ENCODE assay signal across 20 cellular contexts in the genomic region with DNA sequence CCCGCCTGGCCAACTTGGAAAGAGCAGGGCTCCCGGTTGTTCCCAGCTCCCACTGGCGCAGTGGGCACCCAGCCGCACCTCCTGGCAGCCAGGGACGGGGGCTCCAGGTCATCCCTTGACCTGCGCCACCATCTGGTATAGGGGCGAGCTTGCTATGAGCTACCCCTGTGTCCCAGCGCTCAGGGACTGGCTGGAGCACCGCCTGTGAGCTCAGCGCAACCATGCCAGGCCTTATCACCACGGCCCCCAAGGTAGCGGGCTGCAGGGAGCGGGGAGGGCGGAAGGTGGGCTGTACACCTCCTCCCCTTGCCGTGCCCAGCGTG. TPM values are rescaled to one million over a fixed set of nuclear protein-coding genes. Genes with fewer than 3 reads are reported as not detected.
DNase-seq lines count a peak whose midpoint lies in the region; ATAC-seq and TF ChIP-seq lines count a peak whose summit lies in the region.
"Had no signal": no experiment of that assay in that cellular context is flagged by ENCODE, and none has a peak within 500 bp of the region (broad histone marks: within the 10 kb centered on the region; RNA-seq: fewer than 3 reads in every experiment).

No MANE protein-coding gene starts in this region.

- WGBS in H9 (ENCODE audit: extremely low coverage, insufficient read length, low lambda C conversion rate), result no CpG with 5 or more reads among the region's 16 CpGs

- H3K27ac Mint-ChIP-seq in H9, result no peak overlapping the region
- no peak overlapping the region for H3K27ac Mint-ChIP-seq in chondrocyte (ENCODE audit: unreplicated experiment)
- H3K27ac Mint-ChIP-seq in activated T-cell treated with anti-CD3 and anti-CD28 coated beads, Interleukin-2, amount 50 U/mL, for 72 hours, result no peak overlapping the region
- H3K27ac Mint-ChIP-seq: CD14-positive monocyte; CD8-positive, alpha-beta T cell; IgD-negative memory B cell had no signal

- peaks cover 0 to 1% (median 0%) of the 10 kb centered on the region in 3 experiments; a peak in 2 of 7 replicates for H3K36me3 Mint-ChIP-seq in H9 (ENCODE audit: insufficient read depth in 1 of 3, low read depth in 3 of 3)
- H3K36me3 Mint-ChIP-seq in chondrocyte (ENCODE audit: low read depth), result no peaks in the 10 kb centered on the region
- H3K36me3 Mint-ChIP-seq in activated T-cell treated with anti-CD3 and anti-CD28 coated beads, Interleukin-2, amount 50 U/mL, for 72 hours (ENCODE audit: insufficient read depth in 2 of 2), result no peaks in the 10 kb centered on the region
- H3K36me3 Mint-ChIP-seq: CD14-positive monocyte; CD8-positive, alpha-beta T cell had no signal

- H3K4me2 ChIP-seq in H9 (ENCODE audit: insufficient read depth, insufficient read length, low read length), result no peak overlapping the region
- H3K4me2 ChIP-seq: A549 had no signal

- H2BK15ac ChIP-seq in H9 (ENCODE audit: low read depth, low read length), result no peak overlapping the region

- H3K23me2 ChIP-seq in H9 (ENCODE audit: insufficient read length, low read depth, low read length, poor library complexity, severe bottlenecking), result no peaks in the 10 kb centered on the region

- H3K79me1 ChIP-seq in H9 (ENCODE audit: insufficient read depth, low read depth, low read length, poor library complexity, severe bottlenecking), result no peaks in the 10 kb centered on the region

- H3K4ac ChIP-seq in H9 (ENCODE audit: low read depth, low read length), result no peak overlapping the region

- H3K9ac ChIP-seq in H9 (ENCODE audit: extremely low read depth, insufficient read length, low read length), result no peak overlapping the region

- no peak overlapping the region for H3K14ac ChIP-seq in H9 (ENCODE audit: insufficient read depth, low read length)

- H3K23ac ChIP-seq in H9 (ENCODE audit: insufficient read length, low read depth, low read length), result no peak overlapping the region

- no peaks in the 10 kb centered on the region for H4K20me1 ChIP-seq in H9 (ENCODE audit: control insufficient read depth, insufficient read depth, insufficient read length)

- peak overlapping the region; percentile 74 for H3K18ac ChIP-seq in H9 (ENCODE audit: insufficient read length, low read depth, low read length)

- no peak overlapping the region for H4K91ac ChIP-seq in H9 (ENCODE audit: insufficient read length, low read depth, low read length)

- no peaks in the 10 kb centered on the region for H3K27me3 ChIP-seq in H9 (ENCODE audit: insufficient read depth, low read length)

- H2AK5ac ChIP-seq in H9 (ENCODE audit: insufficient read length, low read length), result no peak overlapping the region

- DNase-seq in H9 (no peak), chondrocyte (ENCODE audit: low spot score) (peak; percentile 87), sciatic nerve (ENCODE audit: low spot score) (no peak), dedifferentiated amniotic fluid mesenchymal stem cell (ENCODE audit: extremely low spot score) (no peak), germinal center (ENCODE audit: low spot score) (no peak)
- DNase-seq in activated T-cell treated with anti-CD3 and anti-CD28 coated beads, Interleukin-2, amount 50 U/mL, for 72 hours, result no peak
- DNase-seq: CD8-positive, alpha-beta T cell; COR-L47; DMS153; DMS79 treated with DMSO at 0.1 percent for 48 hours; EL; GDM1; GOT3; KG1 had no signal

- H2AFZ ChIP-seq in H9 (ENCODE audit: low read length), result no peak overlapping the region

- H3K4me1 ChIP-seq in H9 (ENCODE audit: insufficient read depth, low read length), result no peaks in the 10 kb centered on the region
- H3K4me1 ChIP-seq: A549 had no signal

- ATAC-seq in sciatic nerve, result peak; percentile 22
- ATAC-seq in GM18868 (IDR thresholded peaks at IDR 0.05; ENCODE audit: unreplicated experiment), result no peak
- ATAC-seq in activated T-cell treated with anti-CD3 and anti-CD28 coated beads, Interleukin-2, amount 50 U/mL, for 72 hours (replicated peaks in 1 of 2), result no peak
- ATAC-seq: A549; CD8-positive, alpha-beta T cell; HCT116 had no signal

- no peaks in the 10 kb centered on the region for H3K79me2 ChIP-seq in H9 (ENCODE audit: insufficient read depth, low read length)

- no peak overlapping the region for H2BK120ac ChIP-seq in H9 (ENCODE audit: low read depth, low read length, poor library complexity, severe bottlenecking)

- H3K4me1 Mint-ChIP-seq in H9 (no peaks in the 10 kb centered on the region), chondrocyte (ENCODE audit: low read depth) (no peaks in the 10 kb centered on the region)
- no peaks in the 10 kb centered on the region for H3K4me1 Mint-ChIP-seq in activated T-cell treated with anti-CD3 and anti-CD28 coated beads, Interleukin-2, amount 50 U/mL, for 72 hours (ENCODE audit: low read depth)
- H3K4me1 Mint-ChIP-seq: CD14-positive monocyte had no signal

- intact Hi-C loops in sciatic nerve (cut with DNase I), result no loop called here

- no peak overlapping the region for H2BK20ac ChIP-seq in H9 (ENCODE audit: low read depth, low read length, poor library complexity, severe bottlenecking)

- no peak overlapping the region for H3K27ac ChIP-seq in H9 (ENCODE audit: insufficient read length, low read depth, low read length)
- H3K27ac ChIP-seq: A549, HL-60 had no signal

- H3K9me3 ChIP-seq in H9 (ENCODE audit: control insufficient read depth, low read depth, low read length), result no peaks in the 10 kb centered on the region
- H3K9me3 ChIP-seq: A549 had no signal

- no peak overlapping the region for H3K4me3 Mint-ChIP-seq in H9
- H3K4me3 Mint-ChIP-seq in chondrocyte (ENCODE audit: unreplicated experiment), result no peak overlapping the region
- no peak overlapping the region for H3K4me3 Mint-ChIP-seq in activated T-cell treated with anti-CD3 and anti-CD28 coated beads, Interleukin-2, amount 50 U/mL, for 72 hours
- H3K4me3 Mint-ChIP-seq: CD8-positive, alpha-beta T cell; IgD-negative memory B cell had no signal

- peaks cover 0 to 2% of the 10 kb centered on the region in 2 experiments; a peak in 1 of 5 replicates for H3K9me3 Mint-ChIP-seq in H9
- H3K9me3 Mint-ChIP-seq in chondrocyte (ENCODE audit: low read depth), result no peaks in the 10 kb centered on the region
- no peaks in the 10 kb centered on the region for H3K9me3 Mint-ChIP-seq in activated T-cell treated with anti-CD3 and anti-CD28 coated beads, Interleukin-2, amount 50 U/mL, for 72 hours
- H3K9me3 Mint-ChIP-seq: CD8-positive, alpha-beta T cell; IgD-negative memory B cell had no signal

- H3K27me3 Mint-ChIP-seq in H9 (ENCODE audit: low read depth) (no peaks in the 10 kb centered on the region), chondrocyte (ENCODE audit: low read depth) (peaks cover 12% of the 10 kb centered on the region)
- no peaks in the 10 kb centered on the region for H3K27me3 Mint-ChIP-seq in activated T-cell treated with anti-CD3 and anti-CD28 coated beads, Interleukin-2, amount 50 U/mL, for 72 hours (ENCODE audit: low read depth)
- H3K27me3 Mint-ChIP-seq: IgD-negative memory B cell had no signal

- no peak overlapping the region for H3K56ac ChIP-seq in H9 (ENCODE audit: insufficient read length, low read depth, low read length)

- TF ChIP-seq CTCF in H9 (conservative IDR thresholded peaks at IDR 0.05), result no peak
- no peak for TF ChIP-seq CTCF in chondrocyte (IDR thresholded peaks at IDR 0.05)

- no peak overlapping the region for H2BK12ac ChIP-seq in H9 (ENCODE audit: insufficient read length, low read depth, low read length)

- no peak overlapping the region for H3T11ph ChIP-seq in H9 (ENCODE audit: low read length)

- no peak overlapping the region for H4K5ac ChIP-seq in H9 (ENCODE audit: insufficient read length, low read depth, low read length)

- H4K8ac ChIP-seq in H9 (replicated peaks; ENCODE audit: insufficient read length, low read depth, low read length), result no peak overlapping the region

- no peak overlapping the region for H2BK5ac ChIP-seq in H9 (ENCODE audit: insufficient read length, low read length)

RNA-seq across cellular contexts. Expression of gene RASA1, which starts 15.4 kb away (rescaled TPM):
- total RNA-seq in H9 (2021) (29.6 TPM in 2 replicates), chondrocyte (35.0 to 38.9 TPM (median 38.3 TPM) in 3 replicates), sciatic nerve (33.4 TPM)
- 10 to 100 TPM; 26.6 to 28.2 TPM for total RNA-seq in activated T-cell treated with anti-CD3 and anti-CD28 coated beads, Interleukin-2, amount 50 U/mL, for 72 hours
